ENCODE assay signal across 1 cellular context in the genomic region with DNA sequence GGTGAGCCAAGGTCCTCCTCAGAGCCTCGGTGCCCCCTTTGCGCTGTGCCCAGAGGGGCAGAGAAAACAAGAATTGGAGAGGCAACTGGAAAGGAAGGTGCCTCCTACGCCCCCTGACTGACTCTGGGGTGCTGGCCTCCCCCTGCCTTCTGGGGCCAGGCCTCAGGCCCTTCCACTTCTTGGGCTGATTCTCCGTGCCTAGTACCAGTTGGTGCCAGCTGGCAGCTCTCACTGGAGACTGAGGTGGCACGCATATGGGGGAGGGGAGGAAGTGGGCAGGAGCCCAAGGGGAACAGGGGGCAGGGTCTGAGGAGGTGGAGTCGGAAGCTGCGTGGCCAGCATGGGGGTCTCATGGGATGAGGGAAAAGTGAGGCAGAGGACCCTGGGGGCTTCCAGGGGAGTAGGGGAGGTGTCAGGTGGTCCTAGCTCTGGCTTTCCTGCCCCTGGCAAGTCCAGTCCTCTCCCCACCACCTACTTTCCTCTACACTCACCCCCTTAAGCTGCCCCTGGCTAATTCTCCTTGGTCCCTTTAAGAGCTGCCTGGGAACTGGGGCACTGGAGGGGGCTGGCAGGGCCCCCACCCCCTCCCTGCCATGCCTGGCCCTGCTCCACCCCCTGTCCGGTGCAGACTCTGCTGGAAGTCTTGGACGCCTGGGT.
TF ChIP-seq lines count a peak whose summit lies in the region.

No MANE protein-coding gene starts in this region.

TF ChIP-seq in GM12878, 131 proteins besides CTCF, POLR2A, EP300 and RAD21:
- TF ChIP-seq TCF3 (IDR thresholded peaks at IDR 0.05; ENCODE audit: borderline replicate concordance, insufficient read depth, low read depth, low read length) = peak; percentile 90
- no peak for TF ChIP-seq ATF7 (IDR thresholded peaks at IDR 0.05; ENCODE audit: low read depth)
- 0 out of 2 replicates have a peak, but pooled peaks have one; percentile 35 for TF ChIP-seq TCF12 (IDR thresholded peaks at IDR 0.05; ENCODE audit: low read depth, low read length)
